ENCODE assay signal across 5 cellular contexts in genomic region chr7:154998481-154998880, GRCh38.
"Had no signal": no experiment of that assay in that cellular context is flagged by ENCODE, and none has a peak within 500 bp of the region (broad histone marks: within the 10 kb centered on the region; RNA-seq: fewer than 3 reads in every experiment).

No MANE protein-coding gene starts in this region.

- H3K27ac ChIP-seq: HL-60 had no signal

- DNase-seq: IMR-90, KBM-7 had no signal

- ATAC-seq: HepG2, K562 had no signal

- H3K4me3 ChIP-seq: K562 had no signal
